Comparison of ENCODE assay signal across 22 cellular contexts in the genomic region with DNA sequence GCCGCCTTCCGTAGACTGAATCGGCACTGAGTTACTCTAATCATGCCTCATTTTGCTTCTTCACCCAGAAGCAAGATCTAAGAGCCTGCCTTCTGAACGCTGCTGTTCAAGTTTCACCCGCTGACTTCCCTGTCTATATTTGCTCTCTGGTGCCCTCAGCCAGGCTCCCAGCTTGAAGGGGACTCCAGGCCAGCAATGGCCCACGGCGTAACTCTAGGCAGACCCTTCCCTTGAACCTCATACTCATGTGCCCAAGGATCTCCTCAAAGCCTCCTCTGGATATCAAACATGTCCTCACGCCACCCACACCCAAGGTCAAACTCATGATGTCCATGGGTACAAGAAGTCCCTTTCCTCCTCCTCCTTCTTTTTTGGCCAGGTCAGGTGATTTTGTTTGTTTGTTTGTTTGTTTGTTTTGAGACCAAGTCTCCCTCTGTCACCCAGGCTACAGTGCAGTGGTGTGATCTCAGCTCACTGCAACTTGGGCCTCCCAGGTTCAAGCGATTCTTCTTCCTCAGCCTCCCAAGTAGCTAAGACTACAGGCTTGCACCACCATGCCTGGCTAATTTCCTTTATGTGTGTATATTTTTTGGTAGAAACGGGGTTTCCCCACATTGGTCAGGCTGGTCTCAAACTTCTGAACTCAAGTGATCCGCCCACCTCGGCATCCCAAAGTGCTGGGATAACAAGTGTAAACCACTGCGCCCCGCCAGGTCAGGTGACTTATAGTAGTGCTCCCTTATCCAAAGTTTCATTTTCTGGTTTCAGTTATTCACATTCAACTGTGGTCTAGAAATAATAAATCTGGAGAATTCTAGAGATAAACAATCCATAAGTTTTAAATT.
DNase-seq lines count a peak whose midpoint lies in the region; ATAC-seq and TF ChIP-seq lines count a peak whose summit lies in the region.
"Had no signal": no experiment of that assay in that cellular context is flagged by ENCODE, and none has a peak within 500 bp of the region (broad histone marks: within the 10 kb centered on the region; RNA-seq: fewer than 3 reads in every experiment).

No MANE protein-coding gene starts in this region.

- peaks cover 4% of the 10 kb centered on the region for H3K36me3 Mint-ChIP-seq in activated CD4-positive, alpha-beta T cell treated with anti-CD3 and anti-CD28 coated beads for 36 hours (ENCODE audit: low read depth)
- H3K36me3 Mint-ChIP-seq in activated CD4-positive, alpha-beta T cell treated with anti-CD3 and anti-CD28 coated beads, Interleukin-2, amount 10 ng/mL, durations not matched to agents 7 days and 5 days (ENCODE audit: low read depth): no peaks in the 10 kb centered on the region
- H3K36me3 Mint-ChIP-seq in HFFc6 (ENCODE audit: low read depth) (no peaks in the 10 kb centered on the region), endodermal cell (ENCODE audit: low read depth) (no peaks in the 10 kb centered on the region)
- H3K36me3 Mint-ChIP-seq: CD4-positive, CD25-positive, alpha-beta regulatory T cell had no signal

- DNase-seq in activated CD4-positive, alpha-beta T cell treated with anti-CD3 and anti-CD28 coated beads for 36 hours: peak; percentile 54
- no peak for DNase-seq in activated CD4-positive, alpha-beta T cell treated with anti-CD3 and anti-CD28 coated beads, Interleukin-2, amount 10 ng/mL, durations not matched to agents 7 days and 5 days
- DNase-seq in HFFc6 (no peak), coronary artery (ENCODE audit: low spot score) (peak; percentile 55), SK-N-DZ (ENCODE audit: low spot score) (no peak), endodermal cell (no peak)
- peak; percentile 63 for DNase-seq in stimulated activated CD8-positive, alpha-beta memory T cell treated with anti-CD3 and anti-CD28 coated beads, Interleukin-4, amount 100 ng/mL, for 48 hours
- DNase-seq: activated CD4-positive, CD25-positive, alpha-beta regulatory T cell; activated naive CD4-positive, alpha-beta T cell treated with anti-CD3 and anti-CD28 coated beads for 36 hours; Calu3; CD4-positive, CD25-positive, alpha-beta regulatory T cell; DMS79; heart right ventricle; NCI-H1092; NCI-H1694; NCI-H446; NCI-H82; RPMI8226 had no signal

- CTCF ChIA-PET in activated CD4-positive, alpha-beta T cell treated with anti-CD3 and anti-CD28 coated beads for 36 hours (lab: Charles Lee): interaction anchor here (0.6 to 1.4 kb wide), 2 partner anchors 31 to 500 kb away, joined by 3 read pairs; no protein-coding TSS in a partner anchor
- CTCF ChIA-PET in activated CD4-positive, alpha-beta T cell treated with anti-CD3 and anti-CD28 coated beads, Interleukin-2, amount 10 ng/mL, durations not matched to agents 7 days and 5 days (lab: Charles Lee): interaction anchor here (0.6 to 1.1 kb wide), 2 partner anchors 125 to 301 kb away, joined by 3 read pairs; no protein-coding TSS in a partner anchor

- H3K4me3 Mint-ChIP-seq in activated CD4-positive, alpha-beta T cell treated with anti-CD3 and anti-CD28 coated beads for 36 hours: no peak overlapping the region
- H3K4me3 Mint-ChIP-seq in activated CD4-positive, alpha-beta T cell treated with anti-CD3 and anti-CD28 coated beads, Interleukin-2, amount 10 ng/mL, durations not matched to agents 7 days and 5 days: no peak overlapping the region
- H3K4me3 Mint-ChIP-seq in HFFc6: no peak overlapping the region
- no peak overlapping the region for H3K4me3 Mint-ChIP-seq in endodermal cell
- H3K4me3 Mint-ChIP-seq: activated naive CD4-positive, alpha-beta T cell treated with anti-CD3 and anti-CD28 coated beads for 36 hours; CD4-positive, CD25-positive, alpha-beta regulatory T cell; nephron had no signal

- POLR2A ChIA-PET in activated CD4-positive, alpha-beta T cell treated with anti-CD3 and anti-CD28 coated beads for 36 hours (lab: Charles Lee): interaction anchor here (0.7 kb wide), 1 partner anchor 396 kb away, joined by 5 read pairs; no protein-coding TSS in a partner anchor
- POLR2A ChIA-PET in activated CD4-positive, alpha-beta T cell treated with anti-CD3 and anti-CD28 coated beads, Interleukin-2, amount 10 ng/mL, durations not matched to agents 7 days and 5 days (lab: Charles Lee): no interaction called here

- TF ChIP-seq CTCF in HFFc6 (IDR thresholded peaks at IDR 0.05) (no peak), coronary artery (IDR thresholded peaks at IDR 0.05) (no peak), endodermal cell (conservative IDR thresholded peaks at IDR 0.05) (no peak)

- ATAC-seq in activated CD4-positive, alpha-beta T cell treated with anti-CD3 and anti-CD28 coated beads for 36 hours: no peak
- ATAC-seq in HG03342 (IDR thresholded peaks at IDR 0.05; ENCODE audit: unreplicated experiment): no peak
- ATAC-seq: heart right ventricle, K562 had no signal

- WGBS in endodermal cell (ENCODE audit: insufficient coverage in 1 of 2, insufficient read length in 1 of 2), 2 experiments: 94 to 96% methylated on average over 8 to 14 of the region's 14 CpGs

- H3K9ac ChIP-seq in endodermal cell (ENCODE audit: extremely low read depth, low read length, poor library complexity, severe bottlenecking): no peak overlapping the region

- H3K27me3 Mint-ChIP-seq in activated CD4-positive, alpha-beta T cell treated with anti-CD3 and anti-CD28 coated beads for 36 hours: peaks cover 33% of the 10 kb centered on the region
- no peaks in the 10 kb centered on the region for H3K27me3 Mint-ChIP-seq in activated CD4-positive, alpha-beta T cell treated with anti-CD3 and anti-CD28 coated beads, Interleukin-2, amount 10 ng/mL, durations not matched to agents 7 days and 5 days
- no peaks in the 10 kb centered on the region; the same call in 1 of the 2 replicates for H3K27me3 Mint-ChIP-seq in HFFc6 (ENCODE audit: insufficient read depth)
- peaks cover 5% of the 10 kb centered on the region for H3K27me3 Mint-ChIP-seq in endodermal cell (ENCODE audit: insufficient read depth)

- H3K9me3 Mint-ChIP-seq in activated CD4-positive, alpha-beta T cell treated with anti-CD3 and anti-CD28 coated beads for 36 hours (ENCODE audit: low read depth): no peaks in the 10 kb centered on the region
- no peaks in the 10 kb centered on the region for H3K9me3 Mint-ChIP-seq in activated CD4-positive, alpha-beta T cell treated with anti-CD3 and anti-CD28 coated beads, Interleukin-2, amount 10 ng/mL, durations not matched to agents 7 days and 5 days
- H3K9me3 Mint-ChIP-seq in HFFc6: no peaks in the 10 kb centered on the region
- H3K9me3 Mint-ChIP-seq in endodermal cell: no peaks in the 10 kb centered on the region
- H3K9me3 Mint-ChIP-seq: activated naive CD4-positive, alpha-beta T cell treated with anti-CD3 and anti-CD28 coated beads for 36 hours; nephron had no signal

- H3K9me3 ChIP-seq in endodermal cell (ENCODE audit: control insufficient read depth, low read length): no peaks in the 10 kb centered on the region
- H3K9me3 ChIP-seq: heart right ventricle, SJSA1 had no signal

- H3K4me3 ChIP-seq in coronary artery (no peak overlapping the region), endodermal cell (ENCODE audit: low read length) (no peak overlapping the region)
- H3K4me3 ChIP-seq: heart right ventricle, K562, SJSA1 had no signal

- no peak overlapping the region for H3K27ac ChIP-seq in coronary artery
- no peak overlapping the region for H3K27ac ChIP-seq in endodermal cell (ENCODE audit: low read depth, low read length)
- H3K27ac ChIP-seq: heart right ventricle, SJSA1 had no signal

- H3K36me3 ChIP-seq in endodermal cell (ENCODE audit: control insufficient read depth, insufficient read depth, low read length): no peaks in the 10 kb centered on the region
- H3K36me3 ChIP-seq: heart right ventricle, SJSA1 had no signal

- H3K4me1 ChIP-seq in endodermal cell (ENCODE audit: control insufficient read depth, insufficient read depth, low read length): peaks cover 8% of the 10 kb centered on the region

- H3K27me3 ChIP-seq in endodermal cell (ENCODE audit: control insufficient read depth, insufficient read depth, low read length, poor library complexity, severe bottlenecking): no peaks in the 10 kb centered on the region
- H3K27me3 ChIP-seq: SJSA1 had no signal

- peaks cover 60% of the 10 kb centered on the region for H3K4me1 Mint-ChIP-seq in activated CD4-positive, alpha-beta T cell treated with anti-CD3 and anti-CD28 coated beads for 36 hours
- peaks cover 74% of the 10 kb centered on the region for H3K4me1 Mint-ChIP-seq in activated CD4-positive, alpha-beta T cell treated with anti-CD3 and anti-CD28 coated beads, Interleukin-2, amount 10 ng/mL, durations not matched to agents 7 days and 5 days
- H3K4me1 Mint-ChIP-seq in HFFc6 (ENCODE audit: low read depth) (peaks cover 33% of the 10 kb centered on the region), endodermal cell (peaks cover 9% of the 10 kb centered on the region)

- peak overlapping the region; percentile 75 for H3K27ac Mint-ChIP-seq in activated CD4-positive, alpha-beta T cell treated with anti-CD3 and anti-CD28 coated beads for 36 hours
- H3K27ac Mint-ChIP-seq in activated CD4-positive, alpha-beta T cell treated with anti-CD3 and anti-CD28 coated beads, Interleukin-2, amount 10 ng/mL, durations not matched to agents 7 days and 5 days: no peak overlapping the region
- peak overlapping the region; percentile 20; the same call in 1 of the 2 replicates for H3K27ac Mint-ChIP-seq in HFFc6
- H3K27ac Mint-ChIP-seq in endodermal cell: no peak overlapping the region
- H3K27ac Mint-ChIP-seq: activated naive CD4-positive, alpha-beta T cell treated with anti-CD3 and anti-CD28 coated beads for 36 hours; CD4-positive, CD25-positive, alpha-beta regulatory T cell; nephron had no signal

- intact Hi-C loops in activated CD4-positive, alpha-beta T cell treated with anti-CD3 and anti-CD28 coated beads for 36 hours (cut with DNase I, micrococcal nuclease): no loop called here

Comparison
In these comparisons a context has a peak if more than half of its experiments do, and no peak if none do; other contexts are left out.
1. DNase-seq: peak in activated CD4-positive, alpha-beta T cell treated with anti-CD3 and anti-CD28 coated beads for 36 hours (single experiment), coronary artery (single experiment) and stimulated activated CD8-positive, alpha-beta memory T cell treated with anti-CD3 and anti-CD28 coated beads, Interleukin-4, amount 100 ng/mL, for 48 hours (single experiment); none in activated CD4-positive, alpha-beta T cell treated with anti-CD3 and anti-CD28 coated beads, Interleukin-2, amount 10 ng/mL, durations not matched to agents 7 days and 5 days (single experiment), HFFc6 (single experiment), SK-N-DZ (single experiment) and endodermal cell (single experiment).
2. H3K27ac Mint-ChIP-seq: peak in activated CD4-positive, alpha-beta T cell treated with anti-CD3 and anti-CD28 coated beads for 36 hours (single experiment) and HFFc6 (single experiment); none in activated CD4-positive, alpha-beta T cell treated with anti-CD3 and anti-CD28 coated beads, Interleukin-2, amount 10 ng/mL, durations not matched to agents 7 days and 5 days (single experiment) and endodermal cell (single experiment).